Comparison of ENCODE assay signal across 14 cellular contexts in genomic region chr6:43095939-43096338, GRCh38. TPM values are rescaled to one million over a fixed set of nuclear protein-coding genes. Genes with fewer than 3 reads are reported as not detected.
DNase-seq lines count a peak whose midpoint lies in the region; ATAC-seq and TF ChIP-seq lines count a peak whose summit lies in the region.
"Had no signal": no experiment of that assay in that cellular context is flagged by ENCODE, and none has a peak within 500 bp of the region (broad histone marks: within the 10 kb centered on the region; RNA-seq: fewer than 3 reads in every experiment).

No MANE protein-coding gene starts in this region.

- H3K4me3 ChIP-seq in cardiac muscle cell (no peak overlapping the region), body of pancreas (no peak overlapping the region), mesodermal cell (ENCODE audit: extremely low read depth, insufficient read depth, low read length, poor library complexity, severe bottlenecking) (no peak overlapping the region), sigmoid colon (no peak overlapping the region)

- H3K9me3 ChIP-seq in cardiac muscle cell (ENCODE audit: low read depth) (no peaks in the 10 kb centered on the region), body of pancreas (no peaks in the 10 kb centered on the region), mesodermal cell (ENCODE audit: control insufficient read depth, low read length) (no peaks in the 10 kb centered on the region), sigmoid colon (no peaks in the 10 kb centered on the region)

- DNase-seq in cardiac muscle cell (ENCODE audit: low read depth in 1 of 2, low spot score in 1 of 2) (no peak), Right ventricle myocardium inferior (ENCODE audit: missing footprints) (no peak), body of pancreas (no peak), sigmoid colon (no peak), COR-L47 (lab: John Stamatoyannopoulos, UW) (no peak)
- DNase-seq in stimulated activated CD4-positive, alpha-beta T cell treated with anti-CD3 and anti-CD28 coated beads, Interleukin-4, amount 100 ng/mL, for 4 hours = no peak
- DNase-seq: activated CD4-positive, alpha-beta T cell treated with anti-CD3 and anti-CD28 coated beads for 4 hours; activated naive CD4-positive, alpha-beta T cell treated with anti-CD3 and anti-CD28 coated beads, Interleukin-2, amount 10 ng/mL, durations not matched to agents 7 days and 5 days; AML-193; effector memory CD8-positive, alpha-beta T cell; NCI-H146; RPMI8226 had no signal

- no peak for TF ChIP-seq CTCF in cardiac muscle cell (IDR thresholded peaks at IDR 0.05; ENCODE audit: low read depth, low read length)
- TF ChIP-seq CTCF in body of pancreas (IDR thresholded peaks at IDR 0.05) = no peak
- no peak for TF ChIP-seq CTCF in sigmoid colon (IDR thresholded peaks at IDR 0.05)

- H3K36me3 ChIP-seq in cardiac muscle cell (no peaks in the 10 kb centered on the region), body of pancreas (replicated peaks in 1 of 2; ENCODE audit: insufficient read depth in 1 of 2, low read depth in 2 of 2) (no peaks in the 10 kb centered on the region), mesodermal cell (ENCODE audit: control insufficient read depth, insufficient read depth, low read length) (no peaks in the 10 kb centered on the region), sigmoid colon (no peaks in the 10 kb centered on the region)

- TF ChIP-seq POLR2A in body of pancreas (IDR thresholded peaks at IDR 0.05) = no peak
- no peak for TF ChIP-seq POLR2A in sigmoid colon (IDR thresholded peaks at IDR 0.05)

- H3K4me1 ChIP-seq in cardiac muscle cell (ENCODE audit: low read depth) = peaks cover 29% of the 10 kb centered on the region
- peaks cover 19% of the 10 kb centered on the region for H3K4me1 ChIP-seq in body of pancreas
- peaks cover 48% of the 10 kb centered on the region for H3K4me1 ChIP-seq in mesodermal cell (ENCODE audit: control insufficient read depth, insufficient read depth, low read length, poor library complexity, severe bottlenecking)
- H3K4me1 ChIP-seq in sigmoid colon = peaks cover 0 to 12% (median 5%) of the 10 kb centered on the region in 4 donors

- H3K27ac ChIP-seq in cardiac muscle cell (peak overlapping the region; percentile 83), body of pancreas (peak overlapping the region; percentile 31 to 73 (median 65)), mesodermal cell (ENCODE audit: low read depth, low read length, severe bottlenecking) (peak overlapping the region; percentile 81), sigmoid colon (no peak overlapping the region)

- H3K27me3 ChIP-seq in cardiac muscle cell (no peaks in the 10 kb centered on the region), body of pancreas (no peaks in the 10 kb centered on the region), sigmoid colon (no peaks in the 10 kb centered on the region)

- 53 to 55% methylated on average over 7 of the region's 7 CpGs for WGBS in body of pancreas, 2 donors
- 60 to 62% methylated on average over 6 to 7 of the region's 7 CpGs for WGBS in mesodermal cell (ENCODE audit: insufficient coverage in 2 of 2), 2 experiments
- 28 to 57% methylated on average over 7 of the region's 7 CpGs for WGBS in sigmoid colon, 2 donors

- ATAC-seq in Right ventricle myocardium inferior = no peak
- ATAC-seq in body of pancreas = no peak
- ATAC-seq in HG02678 (IDR thresholded peaks at IDR 0.05; ENCODE audit: unreplicated experiment) = no peak
- ATAC-seq: effector memory CD8-positive, alpha-beta T cell had no signal

- TF ChIP-seq EP300 in sigmoid colon (IDR thresholded peaks at IDR 0.05) = no peak

- intact Hi-C loops in Right ventricle myocardium inferior (cut with DNase I) (no loop called here), body of pancreas (cut with DNase I) (no loop called here), sigmoid colon (cut with DNase I) (no loop called here)

RNA-seq across cellular contexts. Expression of gene PTK7, which starts 19.8 kb away (rescaled TPM):
- total RNA-seq in cardiac muscle cell (103 and 115 TPM in 2 replicates), Right ventricle myocardium inferior (1.7 TPM), body of pancreas (10 to 100 TPM; 26.4 to 28.0 TPM), sigmoid colon (1 to 10 TPM; 4.8 to 9.7 (median 7.7) TPM)
- polyA plus RNA-seq in cardiac muscle cell (75.8 and 88.0 TPM in 2 replicates), sigmoid colon (10 to 100 TPM in 1 of 3 donors, 1 to 10 TPM in 2; 1.2 to 15.6 (median 1.8) TPM)
- 160 TPM for polyA plus RNA-seq in mesodermal cell (2013, experiment 1 of 2)
- 129 TPM for polyA plus RNA-seq in mesodermal cell (2013, experiment 2 of 2)

RNA-seq across cellular contexts. Expression of gene KLC4, which starts 36.5 kb away (rescaled TPM):
- total RNA-seq in cardiac muscle cell (44.3 and 57.2 TPM in 2 replicates), Right ventricle myocardium inferior (30.0 TPM), body of pancreas (10 to 100 TPM; 19.8 to 33.5 TPM), sigmoid colon (10 to 100 TPM; 23.2 to 44.9 (median 34.6) TPM)
- polyA plus RNA-seq in cardiac muscle cell (38.4 and 60.5 TPM in 2 replicates), sigmoid colon (100 to 1,000 TPM in 1 of 3 donors, 10 to 100 TPM in 2; 58.4 to 116 (median 84.1) TPM)
- 36.5 TPM for polyA plus RNA-seq in mesodermal cell (2013, experiment 1 of 2)
- polyA plus RNA-seq in mesodermal cell (2013, experiment 2 of 2) = 34.1 TPM

RNA-seq across cellular contexts. Expression of gene MRPL2, which starts 36.7 kb away (rescaled TPM):
- total RNA-seq in cardiac muscle cell = 49.1 and 76.8 TPM in 2 replicates
- 148 and 188 TPM in 2 replicates for polyA plus RNA-seq in cardiac muscle cell
- total RNA-seq in Right ventricle myocardium inferior = 99.7 TPM
- total RNA-seq in body of pancreas = 10 to 100 TPM; 13.5 to 15.2 TPM
- 65.2 TPM for polyA plus RNA-seq in mesodermal cell (2013, experiment 1 of 2)
- polyA plus RNA-seq in mesodermal cell (2013, experiment 2 of 2) = 60.8 TPM
- 10 to 100 TPM; 14.1 to 25.7 (median 18.3) TPM for total RNA-seq in sigmoid colon
- 10 to 100 TPM; 65.9 to 70.2 (median 68.5) TPM for polyA plus RNA-seq in sigmoid colon

RNA-seq across cellular contexts. Expression of gene CUL7, which starts 42.3 kb away (rescaled TPM):
- total RNA-seq in cardiac muscle cell (43.5 and 65.8 TPM in 2 replicates), Right ventricle myocardium inferior (7.3 TPM), body of pancreas (10 to 100 TPM; 16.3 to 24.4 TPM), sigmoid colon (10 to 100 TPM; 10.3 to 14.4 (median 11.0) TPM)
- polyA plus RNA-seq in cardiac muscle cell (33.1 and 44.9 TPM in 2 replicates), sigmoid colon (1 to 10 TPM; 3.0 to 6.9 (median 3.2) TPM)
- 46.0 TPM for polyA plus RNA-seq in mesodermal cell (2013, experiment 1 of 2)
- 39.7 TPM for polyA plus RNA-seq in mesodermal cell (2013, experiment 2 of 2)

Comparison
In these comparisons a context has a peak if more than half of its experiments do, and no peak if none do; other contexts are left out.
1. H3K27ac ChIP-seq: peak in cardiac muscle cell (single experiment), body of pancreas (4 of 4) and mesodermal cell (single experiment); none in sigmoid colon (0 of 4).